16 cellular contexts compared by ENCODE assay signal in genomic region chr9:4226331-4227250, GRCh38.
DNase-seq lines count a peak whose midpoint lies in the region; FAIRE-seq and TF ChIP-seq lines count a peak whose summit lies in the region.
"Had no signal": no experiment of that assay in that cellular context is flagged by ENCODE, and none has a peak within 500 bp of the region (broad histone marks: within the 10 kb centered on the region; RNA-seq: fewer than 3 reads in every experiment).

No MANE protein-coding gene starts in this region.

- H3K9me3 Mint-ChIP-seq in progenitor cell of endocrine pancreas (ENCODE audit: low read depth), result no peaks in the 10 kb centered on the region
- H3K9me3 Mint-ChIP-seq: central memory CD8-positive, alpha-beta T cell; nephron had no signal

- peaks cover 60% of the 10 kb centered on the region for H3K4me1 Mint-ChIP-seq in progenitor cell of endocrine pancreas (ENCODE audit: low read depth)
- H3K4me1 Mint-ChIP-seq: central memory CD8-positive, alpha-beta T cell had no signal

- no peak overlapping the region for H3K4me3 Mint-ChIP-seq in progenitor cell of endocrine pancreas (ENCODE audit: low read depth)
- H3K4me3 Mint-ChIP-seq: central memory CD8-positive, alpha-beta T cell; nephron had no signal

- H3K4me3 ChIP-seq in colonic mucosa, result no peak overlapping the region
- H3K4me3 ChIP-seq in adrenal gland, result no peak overlapping the region
- H3K4me3 ChIP-seq: thoracic aorta had no signal

- no peak overlapping the region for H3K27ac ChIP-seq in colonic mucosa
- no peak overlapping the region for H3K27ac ChIP-seq in adrenal gland
- H3K27ac ChIP-seq: RWPE1, thoracic aorta had no signal

- H3K4me1 ChIP-seq in colonic mucosa (no peaks in the 10 kb centered on the region), adrenal gland (replicated peaks in 1 of 2) (no peaks in the 10 kb centered on the region)

- no peaks in the 10 kb centered on the region for H3K9me3 ChIP-seq in colonic mucosa
- H3K9me3 ChIP-seq in adrenal gland (replicated peaks in 1 of 3), result no peaks in the 10 kb centered on the region
- H3K9me3 ChIP-seq: thoracic aorta had no signal

- no peak overlapping the region for H3K9ac ChIP-seq in colonic mucosa (ENCODE audit: low read depth in 2 of 2, low read length in 2 of 2)

- H3K27ac Mint-ChIP-seq in progenitor cell of endocrine pancreas, result peak overlapping the region; percentile 17

- no peaks in the 10 kb centered on the region for H3K36me3 ChIP-seq in colonic mucosa
- no peaks in the 10 kb centered on the region for H3K36me3 ChIP-seq in adrenal gland (replicated peaks in 1 of 2)
- H3K36me3 ChIP-seq: thoracic aorta had no signal

- peaks cover 4% of the 10 kb centered on the region for H3K36me3 Mint-ChIP-seq in progenitor cell of endocrine pancreas (ENCODE audit: insufficient read depth)

- TF ChIP-seq CTCF in colonic mucosa (IDR thresholded peaks at IDR 0.05), result no peak
- TF ChIP-seq CTCF in progenitor cell of endocrine pancreas (IDR thresholded peaks at IDR 0.05; ENCODE audit: unreplicated experiment), result no peak
- TF ChIP-seq CTCF in adrenal gland (IDR thresholded peaks at IDR 0.05), result no peak

- peak; percentile 7 for DNase-seq in EL
- DNase-seq in LoVo (ENCODE audit: low spot score), result peak; percentile 44
- peak; percentile 56 for DNase-seq in colonic mucosa
- no peak for DNase-seq in progenitor cell of endocrine pancreas (ENCODE audit: low spot score, unreplicated experiment)
- no peak for DNase-seq in adrenal gland
- DNase-seq in GM12891 (ENCODE audit: insufficient read length, low spot score), result no peak
- DNase-seq in HuH-7.5 (ENCODE audit: low spot score), result no peak
- DNase-seq: activated CD4-positive, CD25-positive, alpha-beta regulatory T cell treated with anti-CD3 and anti-CD28 coated beads, Interleukin-2, amount 50 U/mL, for 72 hours; C1 segment of cervical spinal cord; left ventricle myocardium superior; NCI-H1092; stimulated activated CD4-positive, alpha-beta T cell treated with anti-CD3 and anti-CD28 coated beads, Interleukin-2, amount 100 ng/mL, for 24 hours had no signal

- H3K27me3 ChIP-seq in colonic mucosa, result no peaks in the 10 kb centered on the region
- no peaks in the 10 kb centered on the region for H3K27me3 ChIP-seq in adrenal gland

- no peak for FAIRE-seq in GM12891 (lab: Jason Lieb, UNC)

- TF ChIP-seq POLR2A in adrenal gland (IDR thresholded peaks at IDR 0.05) (no peak), GM12891 (IDR thresholded peaks at IDR 0.05; ENCODE audit: low read depth, low read length) (no peak)

- H3K27me3 Mint-ChIP-seq in progenitor cell of endocrine pancreas, result no peaks in the 10 kb centered on the region

- WGBS in adrenal gland, 4 donors, result 81 to 82% (median 81%) methylated on average over 9 of the region's 9 CpGs

- intact Hi-C loops in colonic mucosa (cut with DNase I) (loop anchor here (5.0 to 10.0 kb wide), 2 partner anchors 149 to 492 kb away; no protein-coding TSS in a partner anchor), adrenal gland (cut with DNase I) (no loop called here)

TF ChIP-seq in GM12891, 5 proteins besides CTCF, POLR2A, EP300 and RAD21:
- TF ChIP-seq PAX5 (IDR thresholded peaks at IDR 0.05; ENCODE audit: insufficient read depth, low read length, severe bottlenecking), result no peak
- TF ChIP-seq SPI1 (IDR thresholded peaks at IDR 0.05; ENCODE audit: low read depth, low read length), result no peak
- no peak for TF ChIP-seq POLR2AphosphoS5 (IDR thresholded peaks at IDR 0.05; ENCODE audit: low read depth, low read length)

Comparison
In these comparisons a context has a peak if more than half of its experiments do, and no peak if none do; other contexts are left out.
1. DNase-seq: peak in EL (single experiment), LoVo (single experiment) and colonic mucosa (single experiment); none in progenitor cell of endocrine pancreas (single experiment), adrenal gland (0 of 7), GM12891 (single experiment) and HuH-7.5 (single experiment).